In genomic region chr5:113234546-113234945, GRCh38 we compare ENCODE assay signal across 15 cellular contexts.
"Had no signal": no experiment of that assay in that cellular context is flagged by ENCODE, and none has a peak within 500 bp of the region (broad histone marks: within the 10 kb centered on the region; RNA-seq: fewer than 3 reads in every experiment).

No MANE protein-coding gene starts in this region.

- H3K36me3 ChIP-seq: neutrophil, spleen, thoracic aorta, transverse colon had no signal

- H3K27me3 Mint-ChIP-seq: stimulated activated naive CD8-positive, alpha-beta T cell treated with anti-CD3 and anti-CD28 coated beads, Interleukin-15, amount 100 ng/mL, for 72 hours had no signal

- DNase-seq: effector memory CD4-positive, alpha-beta T cell; foreskin keratinocyte; immature natural killer cell; naive thymus-derived CD4-positive, alpha-beta T cell; posterior cingulate gyrus; spleen; stimulated activated CD4-positive, alpha-beta T cell treated with anti-CD3 and anti-CD28 coated beads, Interleukin-2, amount 100 ng/mL, for 24 hours; stimulated activated CD4-positive, alpha-beta T cell treated with anti-CD3 and anti-CD28 coated beads, Interleukin-4, amount 100 ng/mL, for 4 hours; stimulated activated naive B cell treated with anti-CD40 and anti-IgM and Interleukin-4, amounts not matched to agents 10 μg/mL and 1 μg/mL and 100 μg/mL, for 72 hours; stimulated activated naive CD8-positive, alpha-beta T cell treated with anti-CD3 and anti-CD28 coated beads, Interleukin-15, amount 100 ng/mL, for 72 hours; substantia nigra; transverse colon had no signal

- H3K9me3 ChIP-seq: neutrophil, spleen, thoracic aorta, transverse colon had no signal

- H3K27me3 ChIP-seq: foreskin keratinocyte, spleen, transverse colon had no signal

- H3K27ac Mint-ChIP-seq: immature natural killer cell; naive thymus-derived CD4-positive, alpha-beta T cell; stimulated activated naive B cell treated with anti-CD40 and anti-IgM and Interleukin-4, amounts not matched to agents 10 μg/mL and 1 μg/mL and 100 μg/mL, for 72 hours; stimulated activated naive CD8-positive, alpha-beta T cell treated with anti-CD3 and anti-CD28 coated beads, Interleukin-15, amount 100 ng/mL, for 72 hours had no signal

- H3K9me3 Mint-ChIP-seq: immature natural killer cell; naive thymus-derived CD4-positive, alpha-beta T cell; stimulated activated naive B cell treated with anti-CD40 and anti-IgM and Interleukin-4, amounts not matched to agents 10 μg/mL and 1 μg/mL and 100 μg/mL, for 72 hours; stimulated activated naive CD8-positive, alpha-beta T cell treated with anti-CD3 and anti-CD28 coated beads, Interleukin-15, amount 100 ng/mL, for 72 hours had no signal

- ATAC-seq: foreskin keratinocyte; naive thymus-derived CD4-positive, alpha-beta T cell; sciatic nerve; stimulated activated naive B cell treated with anti-CD40 and anti-IgM and Interleukin-4, amounts not matched to agents 10 μg/mL and 1 μg/mL and 100 μg/mL, for 72 hours; stimulated activated naive CD8-positive, alpha-beta T cell treated with anti-CD3 and anti-CD28 coated beads, Interleukin-15, amount 100 ng/mL, for 72 hours had no signal

- H3K4me3 Mint-ChIP-seq: immature natural killer cell; naive thymus-derived CD4-positive, alpha-beta T cell; stimulated activated naive B cell treated with anti-CD40 and anti-IgM and Interleukin-4, amounts not matched to agents 10 μg/mL and 1 μg/mL and 100 μg/mL, for 72 hours; stimulated activated naive CD8-positive, alpha-beta T cell treated with anti-CD3 and anti-CD28 coated beads, Interleukin-15, amount 100 ng/mL, for 72 hours had no signal

- H3K4me3 ChIP-seq: spleen, thoracic aorta, transverse colon had no signal

- H3K4me1 Mint-ChIP-seq: immature natural killer cell; stimulated activated naive B cell treated with anti-CD40 and anti-IgM and Interleukin-4, amounts not matched to agents 10 μg/mL and 1 μg/mL and 100 μg/mL, for 72 hours had no signal

- H3K27ac ChIP-seq: foreskin keratinocyte, neutrophil, spleen, thoracic aorta, transverse colon had no signal

- H3K36me3 Mint-ChIP-seq: immature natural killer cell; naive thymus-derived CD4-positive, alpha-beta T cell; stimulated activated naive B cell treated with anti-CD40 and anti-IgM and Interleukin-4, amounts not matched to agents 10 μg/mL and 1 μg/mL and 100 μg/mL, for 72 hours had no signal
